In the genomic region with DNA sequence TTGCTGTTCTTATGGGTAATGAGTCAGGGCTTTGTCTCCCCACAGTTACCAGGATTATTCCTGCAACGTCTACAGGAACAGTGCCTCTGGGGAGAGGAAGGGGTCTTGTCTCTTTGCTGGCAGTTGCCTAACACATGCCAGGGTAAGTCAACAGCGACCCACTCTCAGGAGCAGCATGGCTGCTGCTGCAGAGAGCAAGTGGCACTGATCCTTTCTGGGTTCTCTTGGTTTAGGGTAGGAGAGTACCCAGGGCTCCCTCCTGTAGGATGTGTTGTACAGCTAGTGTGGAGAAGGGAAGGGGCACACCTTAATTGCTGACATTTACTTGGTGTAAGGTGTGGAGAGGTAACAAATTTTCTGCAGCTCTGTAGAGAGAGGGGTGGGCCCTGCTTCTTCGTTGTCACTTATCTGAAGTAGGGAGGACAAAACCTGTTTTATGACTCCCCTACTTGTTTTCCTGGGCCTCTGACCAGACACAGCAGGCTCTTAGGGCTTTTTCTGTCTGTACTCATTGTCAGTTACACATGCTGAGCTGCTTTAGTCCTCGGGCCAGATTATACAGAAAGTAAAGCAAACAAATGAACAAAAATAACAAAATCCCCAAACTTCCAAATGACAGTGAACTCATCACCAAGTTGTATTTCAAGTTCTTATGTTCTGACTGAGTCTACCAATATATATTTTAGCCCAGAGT, we compare ENCODE assay signal across 1 cellular context.
TF ChIP-seq lines count a peak whose summit lies in the region.

No MANE protein-coding gene starts in this region.

TF ChIP-seq in GM23338, 12 proteins besides CTCF, POLR2A, EP300 and RAD21 (continued from another document):
- TF ChIP-seq, protein P1, sequence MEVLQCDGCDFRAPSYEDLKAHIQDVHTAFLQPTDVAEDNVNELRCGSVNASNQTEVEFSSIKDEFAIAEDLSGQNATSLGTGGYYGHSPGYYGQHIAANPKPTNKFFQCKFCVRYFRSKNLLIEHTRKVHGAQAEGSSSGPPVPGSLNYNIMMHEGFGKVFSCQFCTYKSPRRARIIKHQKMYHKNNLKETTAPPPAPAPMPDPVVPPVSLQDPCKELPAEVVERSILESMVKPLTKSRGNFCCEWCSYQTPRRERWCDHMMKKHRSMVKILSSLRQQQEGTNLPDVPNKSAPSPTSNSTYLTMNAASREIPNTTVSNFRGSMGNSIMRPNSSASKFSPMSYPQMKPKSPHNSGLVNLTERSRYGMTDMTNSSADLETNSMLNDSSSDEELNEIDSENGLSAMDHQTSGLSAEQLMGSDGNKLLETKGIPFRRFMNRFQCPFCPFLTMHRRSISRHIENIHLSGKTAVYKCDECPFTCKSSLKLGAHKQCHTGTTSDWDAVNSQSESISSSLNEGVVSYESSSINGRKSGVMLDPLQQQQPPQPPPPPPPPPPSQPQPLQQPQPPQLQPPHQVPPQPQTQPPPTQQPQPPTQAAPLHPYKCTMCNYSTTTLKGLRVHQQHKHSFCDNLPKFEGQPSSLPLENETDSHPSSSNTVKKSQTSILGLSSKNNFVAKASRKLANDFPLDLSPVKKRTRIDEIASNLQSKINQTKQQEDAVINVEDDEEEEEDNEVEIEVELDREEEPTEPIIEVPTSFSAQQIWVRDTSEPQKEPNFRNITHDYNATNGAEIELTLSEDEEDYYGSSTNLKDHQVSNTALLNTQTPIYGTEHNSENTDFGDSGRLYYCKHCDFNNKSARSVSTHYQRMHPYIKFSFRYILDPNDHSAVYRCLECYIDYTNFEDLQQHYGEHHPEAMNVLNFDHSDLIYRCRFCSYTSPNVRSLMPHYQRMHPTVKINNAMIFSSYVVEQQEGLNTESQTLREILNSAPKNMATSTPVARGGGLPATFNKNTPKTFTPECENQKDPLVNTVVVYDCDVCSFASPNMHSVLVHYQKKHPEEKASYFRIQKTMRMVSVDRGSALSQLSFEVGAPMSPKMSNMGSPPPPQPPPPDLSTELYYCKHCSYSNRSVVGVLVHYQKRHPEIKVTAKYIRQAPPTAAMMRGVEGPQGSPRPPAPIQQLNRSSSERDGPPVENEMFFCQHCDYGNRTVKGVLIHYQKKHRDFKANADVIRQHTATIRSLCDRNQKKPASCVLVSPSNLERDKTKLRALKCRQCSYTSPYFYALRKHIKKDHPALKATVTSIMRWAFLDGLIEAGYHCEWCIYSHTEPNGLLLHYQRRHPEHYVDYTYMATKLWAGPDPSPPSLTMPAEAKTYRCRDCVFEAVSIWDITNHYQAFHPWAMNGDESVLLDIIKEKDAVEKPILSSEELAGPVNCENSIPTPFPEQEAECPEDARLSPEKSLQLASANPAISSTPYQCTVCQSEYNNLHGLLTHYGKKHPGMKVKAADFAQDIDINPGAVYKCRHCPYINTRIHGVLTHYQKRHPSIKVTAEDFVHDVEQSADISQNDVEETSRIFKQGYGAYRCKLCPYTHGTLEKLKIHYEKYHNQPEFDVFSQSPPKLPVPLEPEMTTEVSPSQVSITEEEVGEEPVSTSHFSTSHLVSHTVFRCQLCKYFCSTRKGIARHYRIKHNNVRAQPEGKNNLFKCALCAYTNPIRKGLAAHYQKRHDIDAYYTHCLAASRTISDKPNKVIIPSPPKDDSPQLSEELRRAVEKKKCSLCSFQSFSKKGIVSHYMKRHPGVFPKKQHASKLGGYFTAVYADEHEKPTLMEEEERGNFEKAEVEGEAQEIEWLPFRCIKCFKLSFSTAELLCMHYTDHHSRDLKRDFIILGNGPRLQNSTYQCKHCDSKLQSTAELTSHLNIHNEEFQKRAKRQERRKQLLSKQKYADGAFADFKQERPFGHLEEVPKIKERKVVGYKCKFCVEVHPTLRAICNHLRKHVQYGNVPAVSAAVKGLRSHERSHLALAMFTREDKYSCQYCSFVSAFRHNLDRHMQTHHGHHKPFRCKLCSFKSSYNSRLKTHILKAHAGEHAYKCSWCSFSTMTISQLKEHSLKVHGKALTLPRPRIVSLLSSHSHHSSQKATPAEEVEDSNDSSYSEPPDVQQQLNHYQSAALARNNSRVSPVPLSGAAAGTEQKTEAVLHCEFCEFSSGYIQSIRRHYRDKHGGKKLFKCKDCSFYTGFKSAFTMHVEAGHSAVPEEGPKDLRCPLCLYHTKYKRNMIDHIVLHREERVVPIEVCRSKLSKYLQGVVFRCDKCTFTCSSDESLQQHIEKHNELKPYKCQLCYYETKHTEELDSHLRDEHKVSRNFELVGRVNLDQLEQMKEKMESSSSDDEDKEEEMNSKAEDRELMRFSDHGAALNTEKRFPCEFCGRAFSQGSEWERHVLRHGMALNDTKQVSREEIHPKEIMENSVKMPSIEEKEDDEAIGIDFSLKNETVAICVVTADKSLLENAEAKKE (CRISPR knock-in tag; IDR thresholded peaks at IDR 0.05) = no peak
- TF ChIP-seq POLR2AphosphoS5 (IDR thresholded peaks at IDR 0.05; ENCODE audit: low read depth) = no peak
- TF ChIP-seq ZNF331 (CRISPR knock-in tag; IDR thresholded peaks at IDR 0.05; ENCODE audit: low read depth) = no peak
- TF ChIP-seq NANOG (IDR thresholded peaks at IDR 0.05; ENCODE audit: borderline replicate concordance) = no peak
- no peak for TF ChIP-seq ZNF114 (CRISPR knock-in tag; IDR thresholded peaks at IDR 0.05)
